ENCODE assay signal across 10 cellular contexts in the genomic region with DNA sequence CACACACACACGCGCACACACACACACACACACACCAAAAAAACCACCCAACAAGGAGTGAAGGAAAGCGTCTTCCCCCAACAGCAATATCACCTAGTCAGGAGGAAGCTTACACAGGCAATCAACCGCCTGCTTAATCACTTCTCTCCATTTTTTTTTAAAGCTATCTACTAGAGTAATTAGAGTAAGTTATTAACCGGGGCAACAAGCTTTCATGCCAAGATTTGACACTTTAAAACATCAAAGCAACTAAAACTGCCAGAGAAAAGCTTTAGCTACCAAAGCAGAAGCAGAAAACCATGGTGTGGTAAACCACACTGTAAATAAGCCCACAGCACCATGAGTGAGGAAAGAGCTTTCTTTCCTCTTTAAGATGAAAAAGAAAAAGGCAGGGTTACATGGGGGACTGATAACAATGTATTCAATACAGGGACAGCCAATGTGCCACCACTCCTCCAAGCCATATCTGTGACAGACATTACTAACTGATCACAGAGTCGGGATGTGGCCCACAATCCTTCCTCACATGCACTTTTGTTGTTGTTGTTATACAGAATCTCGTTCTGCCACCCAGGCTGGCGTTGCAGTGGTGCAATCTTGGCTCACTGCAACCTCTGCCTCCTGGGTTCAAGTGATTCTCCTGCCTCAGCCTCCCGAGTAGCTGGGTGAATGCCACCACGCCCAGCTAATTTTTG.
DNase-seq lines count a peak whose midpoint lies in the region; ATAC-seq and TF ChIP-seq lines count a peak whose summit lies in the region.
"Had no signal": no experiment of that assay in that cellular context is flagged by ENCODE, and none has a peak within 500 bp of the region (broad histone marks: within the 10 kb centered on the region; RNA-seq: fewer than 3 reads in every experiment).

No MANE protein-coding gene starts in this region.

- no peaks in the 10 kb centered on the region for H3K36me3 Mint-ChIP-seq in CD8-positive, alpha-beta T cell
- peaks cover 1% of the 10 kb centered on the region for H3K36me3 Mint-ChIP-seq in activated B cell treated with CpG ODN at 0.5 μM for 24 hours (ENCODE audit: low read depth)

- no peak overlapping the region for H3K14ac ChIP-seq in mesenchymal stem cell (ENCODE audit: low read length in 2 of 2)

- 82% methylated on average over 7 of the region's 10 CpGs for WGBS in mesenchymal stem cell

- H3K27ac Mint-ChIP-seq in CD8-positive, alpha-beta T cell: peak overlapping the region; percentile 58
- peak overlapping the region; percentile 57 for H3K27ac Mint-ChIP-seq in activated B cell treated with CpG ODN at 0.5 μM for 24 hours

- H2AK5ac ChIP-seq in mesenchymal stem cell (ENCODE audit: low read length, severe bottlenecking): no peak overlapping the region

- H3K9me3 ChIP-seq in CD8-positive, alpha-beta T cell (ENCODE audit: low read length): no peaks in the 10 kb centered on the region
- H3K9me3 ChIP-seq in mesenchymal stem cell (ENCODE audit: control insufficient read depth, low read length): no peaks in the 10 kb centered on the region

- peaks cover 25% of the 10 kb centered on the region for H3K4me1 ChIP-seq in CD8-positive, alpha-beta T cell (ENCODE audit: insufficient read depth, low read length)
- peaks cover 4% of the 10 kb centered on the region for H3K4me1 ChIP-seq in mesenchymal stem cell (ENCODE audit: control insufficient read depth, insufficient read depth, low read depth, low read length)

- no peak overlapping the region for H3K4ac ChIP-seq in mesenchymal stem cell (ENCODE audit: low read depth in 1 of 2, low read length in 2 of 2)

- no peak for TF ChIP-seq CTCF in CD8-positive, alpha-beta T cell (IDR thresholded peaks at IDR 0.05)
- TF ChIP-seq CTCF in activated B cell treated with CpG ODN at 0.5 μM for 24 hours (IDR thresholded peaks at IDR 0.05): no peak
- no peak for TF ChIP-seq CTCF in omental fat pad (IDR thresholded peaks at IDR 0.05)

- no peak overlapping the region for H3K27ac ChIP-seq in CD8-positive, alpha-beta T cell (ENCODE audit: low read depth, low read length)
- H3K27ac ChIP-seq in mesenchymal stem cell (ENCODE audit: low read length, poor library complexity, severe bottlenecking): peak overlapping the region; percentile 60
- H3K27ac ChIP-seq: cardiac muscle cell had no signal

- ATAC-seq in CD8-positive, alpha-beta T cell: peak; percentile 80
- peak; percentile 59 for ATAC-seq in HG03066 (IDR thresholded peaks at IDR 0.05; ENCODE audit: low read depth, unreplicated experiment)
- ATAC-seq in activated B cell treated with CpG ODN at 0.5 μM for 24 hours (ENCODE audit: low read depth): peak; percentile 31
- no peak for ATAC-seq in HG02571 (IDR thresholded peaks at IDR 0.05; ENCODE audit: unreplicated experiment)
- ATAC-seq in omental fat pad (ENCODE audit: low FRiP score): no peak
- ATAC-seq: HCT116 had no signal

- POLR2A ChIA-PET in CD8-positive, alpha-beta T cell (lab: Charles Lee): interaction anchor here (0.6 to 0.8 kb wide), 3 partner anchors 9 to 48 kb away, joined by 3 to 4 read pairs (median 4); no protein-coding TSS in a partner anchor
- POLR2A ChIA-PET in activated B cell treated with CpG ODN at 0.5 μM for 24 hours (lab: Charles Lee): interaction anchor here (0.6 to 1.5 kb wide), 5 partner anchors 15 to 1049 kb away, joined by 3 to 4 read pairs (median 3); no protein-coding TSS in a partner anchor

- no peak overlapping the region for H2AFZ ChIP-seq in mesenchymal stem cell (ENCODE audit: low read depth, low read length)

- H4K91ac ChIP-seq in mesenchymal stem cell (ENCODE audit: low read length): no peak overlapping the region

- H3K27me3 Mint-ChIP-seq in CD8-positive, alpha-beta T cell (ENCODE audit: low read depth): no peaks in the 10 kb centered on the region
- H3K27me3 Mint-ChIP-seq in activated B cell treated with CpG ODN at 0.5 μM for 24 hours: no peaks in the 10 kb centered on the region

- no peak overlapping the region for H2BK5ac ChIP-seq in mesenchymal stem cell (ENCODE audit: low read depth, low read length, poor library complexity, severe bottlenecking)

- CTCF ChIA-PET in CD8-positive, alpha-beta T cell (lab: Charles Lee): interaction anchor here (0.9 to 1.1 kb wide), 2 partner anchors 13 to 40 kb away, joined by 3 to 5 read pairs; no protein-coding TSS in a partner anchor
- CTCF ChIA-PET in activated B cell treated with CpG ODN at 0.5 μM for 24 hours (lab: Charles Lee): no interaction called here

- H4K8ac ChIP-seq in mesenchymal stem cell (ENCODE audit: low read length): no peak overlapping the region

- no peak overlapping the region for H3K18ac ChIP-seq in mesenchymal stem cell (ENCODE audit: low read depth in 1 of 2, low read length in 2 of 2)

- peak in 3 of 7 experiments; percentile 17 to 54 (median 20) for DNase-seq in CD8-positive, alpha-beta T cell
- no peak for DNase-seq in activated B cell treated with CpG ODN at 0.5 μM for 24 hours
- peak; percentile 30 for DNase-seq in mesenchymal stem cell
- DNase-seq in omental fat pad (ENCODE audit: low spot score): no peak
- no peak for DNase-seq in epidermal melanocyte (ENCODE audit: insufficient read length, low spot score)
- no peak for DNase-seq in stimulated activated CD4-positive, alpha-beta T cell treated with anti-CD3 and anti-CD28 coated beads, Interleukin-4, amount 100 ng/mL, for 1 hour

- H3K4me2 ChIP-seq in mesenchymal stem cell (ENCODE audit: low read length, poor library complexity, severe bottlenecking): peak overlapping the region; percentile 51

- no peak overlapping the region for H2BK120ac ChIP-seq in mesenchymal stem cell (ENCODE audit: low read depth, low read length)

- H3K9me3 Mint-ChIP-seq in CD8-positive, alpha-beta T cell: no peaks in the 10 kb centered on the region
- no peaks in the 10 kb centered on the region for H3K9me3 Mint-ChIP-seq in activated B cell treated with CpG ODN at 0.5 μM for 24 hours

- no peak overlapping the region for H3K23ac ChIP-seq in mesenchymal stem cell (ENCODE audit: low read length in 2 of 2)

- no peak overlapping the region for H2BK15ac ChIP-seq in mesenchymal stem cell (ENCODE audit: low read depth, poor library complexity, severe bottlenecking)

- H3K9ac ChIP-seq in mesenchymal stem cell (ENCODE audit: low read length): peak overlapping the region; percentile 49

- peak overlapping the region; percentile 22 for H3K4me3 ChIP-seq in CD8-positive, alpha-beta T cell (ENCODE audit: low read depth, low read length)
- H3K4me3 ChIP-seq in mesenchymal stem cell (ENCODE audit: insufficient read depth in 1 of 2, low read depth in 1 of 2, low read length in 2 of 2): peak overlapping the region in 1 of 2 experiments; percentile 69
- H3K4me3 ChIP-seq: cardiac muscle cell had no signal

- H3K79me1 ChIP-seq in mesenchymal stem cell (replicated peaks; ENCODE audit: low read length, poor library complexity, severe bottlenecking): no peaks in the 10 kb centered on the region

- no peaks in the 10 kb centered on the region for H3K27me3 ChIP-seq in CD8-positive, alpha-beta T cell (ENCODE audit: insufficient read depth, low read length)
- H3K27me3 ChIP-seq in mesenchymal stem cell (ENCODE audit: control insufficient read depth in 1 of 2, insufficient read depth in 1 of 2, low read length in 2 of 2): no peaks in the 10 kb centered on the region
- H3K27me3 ChIP-seq: cardiac muscle cell had no signal

- intact Hi-C loops in CD8-positive, alpha-beta T cell (cut with DNase I, micrococcal nuclease): no loop called here
- intact Hi-C loops in activated B cell treated with CpG ODN at 0.5 μM for 24 hours (cut with micrococcal nuclease): no loop called here

- H3K4me3 Mint-ChIP-seq in CD8-positive, alpha-beta T cell: peak overlapping the region; percentile 80
- peak overlapping the region; percentile 82 for H3K4me3 Mint-ChIP-seq in activated B cell treated with CpG ODN at 0.5 μM for 24 hours

- H3K4me1 Mint-ChIP-seq in CD8-positive, alpha-beta T cell (ENCODE audit: low read depth): peaks cover 46% of the 10 kb centered on the region
- peaks cover 17% of the 10 kb centered on the region for H3K4me1 Mint-ChIP-seq in activated B cell treated with CpG ODN at 0.5 μM for 24 hours

- no peak overlapping the region for H2BK12ac ChIP-seq in mesenchymal stem cell (ENCODE audit: low read length in 2 of 2)

- H3K36me3 ChIP-seq in CD8-positive, alpha-beta T cell (ENCODE audit: insufficient read depth, low read length): no peaks in the 10 kb centered on the region
- no peaks in the 10 kb centered on the region for H3K36me3 ChIP-seq in mesenchymal stem cell (ENCODE audit: control insufficient read depth in 1 of 2, insufficient read depth in 2 of 2, low read depth in 1 of 2, low read length in 2 of 2)
- H3K36me3 ChIP-seq: cardiac muscle cell had no signal

Comparison
In these comparisons a context has a peak if more than half of its experiments do, and no peak if none do; other contexts are left out.
1. ATAC-seq: peak in CD8-positive, alpha-beta T cell (single experiment), HG03066 (single experiment) and activated B cell treated with CpG ODN at 0.5 μM for 24 hours (single experiment); none in HG02571 (single experiment) and omental fat pad (single experiment).